Comparison of ENCODE assay signal across 23 cellular contexts in the genomic region with DNA sequence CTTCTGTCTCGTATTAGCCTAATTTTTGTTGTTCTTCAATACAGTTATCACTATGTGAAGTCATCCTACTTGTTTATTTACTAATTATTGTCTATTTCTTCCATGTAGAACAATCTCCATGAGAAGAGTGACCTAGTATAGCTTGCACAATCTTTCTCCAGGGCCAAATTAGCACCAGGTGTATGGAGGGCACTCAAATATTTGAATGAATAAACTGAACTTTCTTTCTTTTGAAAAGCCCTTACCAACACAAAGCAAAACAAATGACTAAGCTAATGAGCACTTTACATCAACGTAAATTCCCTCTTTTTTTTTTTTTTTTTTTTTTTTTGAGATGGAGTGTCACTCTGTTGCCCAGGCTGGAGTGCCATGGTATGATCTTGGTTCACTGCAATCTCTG.
"Had no signal": no experiment of that assay in that cellular context is flagged by ENCODE, and none has a peak within 500 bp of the region (broad histone marks: within the 10 kb centered on the region; RNA-seq: fewer than 3 reads in every experiment).

No MANE protein-coding gene starts in this region.

- ATAC-seq: naive thymus-derived CD8-positive, alpha-beta T cell; sciatic nerve; stimulated activated effector memory CD8-positive, alpha-beta T cell treated with anti-CD3 and anti-CD28 coated beads, Interleukin-12 subunit alpha, Interleukin-12 subunit beta, amount 100 ng/mL, for 72 hours; stimulated activated naive CD8-positive, alpha-beta T cell treated with anti-CD3 and anti-CD28 coated beads, Interleukin-15, amount 100 ng/mL, for 72 hours had no signal

- H3K27me3 ChIP-seq: hepatocyte, neural progenitor cell, tibial nerve had no signal

- H3K36me3 ChIP-seq: left ventricle myocardium inferior, neural progenitor cell, tibial nerve had no signal

- DNase-seq: activated CD4-positive, alpha-beta memory T cell treated with anti-CD3 and anti-CD28 coated beads, Interleukin-2, amount 10 ng/mL, durations not matched to agents 7 days and 5 days; activated CD4-positive, alpha-beta T cell treated with anti-CD3 and anti-CD28 coated beads, Interleukin-2, amount 10 ng/mL, durations not matched to agents 24 days and 14 days; activated CD4-positive, CD25-positive, alpha-beta regulatory T cell; activated effector memory CD4-positive, alpha-beta T cell treated with anti-CD3 and anti-CD28 coated beads, Interleukin-2, amount 50 U/mL, for 16 hours; activated naive CD4-positive, alpha-beta T cell treated with anti-CD3 and anti-CD28 coated beads, Interleukin-2, amount 50 U/mL, for 16 hours; activated T-cell treated with anti-CD3 and anti-CD28 coated beads for 4 hours; effector memory CD4-positive, alpha-beta T cell; glutamatergic neuron; immature natural killer cell; left ventricle myocardium inferior; mammary epithelial cell; naive thymus-derived CD8-positive, alpha-beta T cell; posterior cingulate gyrus; small intestine; stimulated activated CD4-positive, alpha-beta T cell treated with anti-CD3 and anti-CD28 coated beads, Interleukin-2, amount 100 ng/mL, for 24 hours; stimulated activated naive CD8-positive, alpha-beta T cell treated with anti-CD3 and anti-CD28 coated beads, Interleukin-15, amount 100 ng/mL, for 72 hours had no signal

- H3K4me3 Mint-ChIP-seq: activated CD4-positive, alpha-beta memory T cell treated with anti-CD3 and anti-CD28 coated beads, Interleukin-2, amount 10 ng/mL, durations not matched to agents 7 days and 5 days; activated CD4-positive, alpha-beta T cell treated with anti-CD3 and anti-CD28 coated beads, Interleukin-2, amount 10 ng/mL, durations not matched to agents 24 days and 14 days; central memory CD8-positive, alpha-beta T cell; immature natural killer cell; mesothelial cell of epicardium; naive thymus-derived CD8-positive, alpha-beta T cell; neural progenitor cell; stimulated activated effector memory CD8-positive, alpha-beta T cell treated with anti-CD3 and anti-CD28 coated beads, Interleukin-12 subunit alpha, Interleukin-12 subunit beta, amount 100 ng/mL, for 72 hours; stimulated activated naive CD8-positive, alpha-beta T cell treated with anti-CD3 and anti-CD28 coated beads, Interleukin-15, amount 100 ng/mL, for 72 hours had no signal

- H3K9ac ChIP-seq: neural progenitor cell had no signal

- H3K9me3 Mint-ChIP-seq: activated CD4-positive, alpha-beta memory T cell treated with anti-CD3 and anti-CD28 coated beads, Interleukin-2, amount 10 ng/mL, durations not matched to agents 7 days and 5 days; activated CD4-positive, alpha-beta T cell treated with anti-CD3 and anti-CD28 coated beads, Interleukin-2, amount 10 ng/mL, durations not matched to agents 24 days and 14 days; central memory CD8-positive, alpha-beta T cell; immature natural killer cell; mesothelial cell of epicardium; naive thymus-derived CD8-positive, alpha-beta T cell; neural progenitor cell; stimulated activated effector memory CD8-positive, alpha-beta T cell treated with anti-CD3 and anti-CD28 coated beads, Interleukin-12 subunit alpha, Interleukin-12 subunit beta, amount 100 ng/mL, for 72 hours; stimulated activated naive CD8-positive, alpha-beta T cell treated with anti-CD3 and anti-CD28 coated beads, Interleukin-15, amount 100 ng/mL, for 72 hours had no signal

- H3K4me3 ChIP-seq: hepatocyte, left ventricle myocardium inferior, neural progenitor cell, tibial nerve had no signal

- H3K27ac Mint-ChIP-seq: activated CD4-positive, alpha-beta memory T cell treated with anti-CD3 and anti-CD28 coated beads, Interleukin-2, amount 10 ng/mL, durations not matched to agents 7 days and 5 days; activated CD4-positive, alpha-beta T cell treated with anti-CD3 and anti-CD28 coated beads, Interleukin-2, amount 10 ng/mL, durations not matched to agents 24 days and 14 days; immature natural killer cell; mesothelial cell of epicardium; naive thymus-derived CD8-positive, alpha-beta T cell; neural progenitor cell; stimulated activated effector memory CD8-positive, alpha-beta T cell treated with anti-CD3 and anti-CD28 coated beads, Interleukin-12 subunit alpha, Interleukin-12 subunit beta, amount 100 ng/mL, for 72 hours; stimulated activated naive CD8-positive, alpha-beta T cell treated with anti-CD3 and anti-CD28 coated beads, Interleukin-15, amount 100 ng/mL, for 72 hours had no signal

- H3K4me1 Mint-ChIP-seq: activated CD4-positive, alpha-beta T cell treated with anti-CD3 and anti-CD28 coated beads, Interleukin-2, amount 10 ng/mL, durations not matched to agents 24 days and 14 days; central memory CD8-positive, alpha-beta T cell; immature natural killer cell; naive thymus-derived CD8-positive, alpha-beta T cell; stimulated activated naive CD8-positive, alpha-beta T cell treated with anti-CD3 and anti-CD28 coated beads, Interleukin-15, amount 100 ng/mL, for 72 hours had no signal

- H3K27ac ChIP-seq: hepatocyte, left ventricle myocardium inferior, neural progenitor cell, tibial nerve had no signal

- H3K9me3 ChIP-seq: left ventricle myocardium inferior, tibial nerve had no signal

- H3K4me1 ChIP-seq: neural progenitor cell had no signal

- H3K36me3 Mint-ChIP-seq: mesothelial cell of epicardium; naive thymus-derived CD8-positive, alpha-beta T cell; neural progenitor cell; stimulated activated effector memory CD8-positive, alpha-beta T cell treated with anti-CD3 and anti-CD28 coated beads, Interleukin-12 subunit alpha, Interleukin-12 subunit beta, amount 100 ng/mL, for 72 hours had no signal

- H3K27me3 Mint-ChIP-seq: central memory CD8-positive, alpha-beta T cell; naive thymus-derived CD8-positive, alpha-beta T cell had no signal
